ENCODE assay signal across 8 cellular contexts in the genomic region with DNA sequence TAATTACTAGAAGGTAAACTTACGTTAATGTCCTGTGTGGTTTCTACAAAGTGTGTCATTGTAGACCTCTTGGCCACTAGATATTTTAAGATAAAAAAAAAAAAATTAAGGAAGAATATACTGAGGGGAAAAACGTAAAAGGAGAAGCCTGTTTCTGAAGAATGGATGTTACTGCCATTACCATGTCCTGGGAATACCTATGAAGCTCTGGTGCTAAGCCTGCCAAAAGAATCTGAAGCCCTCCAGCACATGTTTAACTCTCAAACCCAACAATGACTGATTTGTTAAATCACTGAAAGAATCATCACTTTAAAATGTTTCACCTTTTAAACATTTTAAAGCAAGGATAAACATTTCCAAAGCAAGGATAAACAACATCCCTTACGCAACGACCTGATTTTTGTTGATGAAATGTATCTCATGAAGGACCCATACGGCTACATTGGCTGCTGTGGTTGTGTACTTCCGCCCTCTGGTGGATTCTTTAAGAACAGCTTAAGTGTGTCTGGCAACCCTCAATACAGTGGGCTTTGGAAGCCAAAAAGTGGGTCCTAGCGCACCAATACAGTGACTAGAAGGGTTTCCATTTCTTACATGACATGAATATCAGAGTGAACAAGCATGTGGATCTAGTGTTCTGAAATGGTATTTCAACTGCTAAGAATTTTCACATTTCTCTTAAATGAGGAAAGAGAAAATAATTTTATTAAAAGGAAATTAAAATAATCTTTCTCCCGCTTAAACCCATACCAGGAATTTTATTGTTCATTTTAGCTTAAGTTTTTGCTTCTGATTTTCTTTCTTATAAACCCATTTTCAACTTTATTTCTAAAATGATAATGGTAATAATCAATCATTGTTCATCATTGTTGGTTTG.
A peak's percentile ranks its signal among the peaks of the same experiment; 100 is the strongest.
DNase-seq lines count a peak whose midpoint lies in the region; ATAC-seq, FAIRE-seq and TF ChIP-seq lines count a peak whose summit lies in the region.

No MANE protein-coding gene starts in this region.

- no peaks in the 10 kb centered on the region for H3K9me3 ChIP-seq in GM23248 (ENCODE audit: low read depth)
- no peaks in the 10 kb centered on the region for H3K9me3 ChIP-seq in cardiac muscle cell (ENCODE audit: low read depth)

- FAIRE-seq in RCC 7860 (lab: Jason Lieb, UNC): peak; percentile 8

- peaks cover 10% of the 10 kb centered on the region; the same call in 1 of the 2 replicates for H3F3A ChIP-seq in GM23248 (ENCODE audit: insufficient read depth)

- in situ Hi-C loops in GM23248 (cut with MboI): loop anchor here (25.0 kb wide), 1 partner anchor 453 kb away; no protein-coding TSS in a partner anchor

- no peaks in the 10 kb centered on the region for H3K4me1 Mint-ChIP-seq in activated naive CD8-positive, alpha-beta T cell treated with anti-CD3 and anti-CD28 coated beads, Interleukin-2, amount 10 ng/mL, durations not matched to agents 7 days and 5 days

- no peaks in the 10 kb centered on the region for H3K27me3 Mint-ChIP-seq in activated naive CD8-positive, alpha-beta T cell treated with anti-CD3 and anti-CD28 coated beads, Interleukin-2, amount 10 ng/mL, durations not matched to agents 7 days and 5 days

- H3K4me2 ChIP-seq in GM23248 (ENCODE audit: unreplicated experiment): no peak overlapping the region

- H3K4me3 Mint-ChIP-seq in activated naive CD8-positive, alpha-beta T cell treated with anti-CD3 and anti-CD28 coated beads, Interleukin-2, amount 10 ng/mL, durations not matched to agents 7 days and 5 days: no peak overlapping the region

- H3K9ac ChIP-seq in GM23248: no peak overlapping the region

- H3K27me3 ChIP-seq in GM23248 (replicated peaks; ENCODE audit: insufficient read depth) (no peaks in the 10 kb centered on the region), cardiac muscle cell (no peaks in the 10 kb centered on the region)

- no peak overlapping the region for H2AFZ ChIP-seq in GM23248

- no peaks in the 10 kb centered on the region; the same call in 1 of the 2 replicates for H3K79me2 ChIP-seq in GM23248 (ENCODE audit: insufficient read depth)

- no peaks in the 10 kb centered on the region for H3K4me1 ChIP-seq in GM23248 (ENCODE audit: insufficient read depth)
- H3K4me1 ChIP-seq in cardiac muscle cell (ENCODE audit: low read depth): peaks cover 18% of the 10 kb centered on the region

- H3K27ac ChIP-seq in GM23248 (no peak overlapping the region), cardiac muscle cell (no peak overlapping the region)

- no peaks in the 10 kb centered on the region for H3K9me3 Mint-ChIP-seq in activated naive CD8-positive, alpha-beta T cell treated with anti-CD3 and anti-CD28 coated beads, Interleukin-2, amount 10 ng/mL, durations not matched to agents 7 days and 5 days

- H3K27ac Mint-ChIP-seq in activated naive CD8-positive, alpha-beta T cell treated with anti-CD3 and anti-CD28 coated beads, Interleukin-2, amount 10 ng/mL, durations not matched to agents 7 days and 5 days: no peak overlapping the region

- H3K9me2 ChIP-seq in GM23248 (ENCODE audit: insufficient read depth): no peaks in the 10 kb centered on the region

- TF ChIP-seq CTCF in cardiac muscle cell (IDR thresholded peaks at IDR 0.05; ENCODE audit: low read depth, low read length): peak; percentile 79

- H3K36me3 Mint-ChIP-seq in activated naive CD8-positive, alpha-beta T cell treated with anti-CD3 and anti-CD28 coated beads, Interleukin-2, amount 10 ng/mL, durations not matched to agents 7 days and 5 days: peaks cover 1% of the 10 kb centered on the region

- POLR2A ChIA-PET in activated naive CD8-positive, alpha-beta T cell treated with anti-CD3 and anti-CD28 coated beads, Interleukin-2, amount 10 ng/mL, durations not matched to agents 7 days and 5 days (lab: Charles Lee): no interaction called here

- ATAC-seq in activated naive CD8-positive, alpha-beta T cell treated with anti-CD3 and anti-CD28 coated beads, Interleukin-2, amount 10 ng/mL, durations not matched to agents 7 days and 5 days (ENCODE audit: low read depth): peak; percentile 85

- peak; percentile 59 for DNase-seq in DMS53 (lab: John Stamatoyannopoulos, UW)
- DNase-seq in DMS53 treated with DMSO at 0.1 percent for 48 hours (lab: John Stamatoyannopoulos, UW; ENCODE audit: unreplicated experiment): no peak
- peak; percentile 90 for DNase-seq in GM23248
- peak; percentile 53 to 73 for DNase-seq in Kasumi-1 (lab: John Stamatoyannopoulos, UW)
- DNase-seq in RCC 7860 (ENCODE audit: low spot score): peak; percentile 45
- no peak for DNase-seq in activated naive CD8-positive, alpha-beta T cell treated with anti-CD3 and anti-CD28 coated beads, Interleukin-2, amount 10 ng/mL, durations not matched to agents 7 days and 5 days
- peak; percentile 77 to 87 for DNase-seq in cardiac muscle cell (ENCODE audit: low read depth in 1 of 2, low spot score in 1 of 2)
- peak; percentile 80 for DNase-seq in putamen (ENCODE audit: low spot score)

- H3K36me3 ChIP-seq in GM23248 (ENCODE audit: low read depth): peaks cover 31% of the 10 kb centered on the region; the same call in 1 of the 2 replicates
- H3K36me3 ChIP-seq in cardiac muscle cell: peaks cover 4% of the 10 kb centered on the region

- no peaks in the 10 kb centered on the region for H4K20me1 ChIP-seq in GM23248 (ENCODE audit: insufficient read depth)

- no peak overlapping the region for H3K4me3 ChIP-seq in GM23248
- no peak overlapping the region for H3K4me3 ChIP-seq in cardiac muscle cell

- 22 to 25% methylated on average over 8 of the region's 8 CpGs for WGBS in GM23248 (ENCODE audit: low coverage in 1 of 2, low lambda C conversion rate in 2 of 2, missing lambda C conversion rate in 2 of 2), 2 experiments

Comparison
In these comparisons a context has a peak if more than half of its experiments do, and no peak if none do; other contexts are left out.
1. DNase-seq: peak in DMS53 (single experiment), GM23248 (single experiment), Kasumi-1 (2 of 2), RCC 7860 (single experiment), cardiac muscle cell (2 of 2) and putamen (single experiment); none in DMS53 treated with DMSO at 0.1 percent for 48 hours (single experiment) and activated naive CD8-positive, alpha-beta T cell treated with anti-CD3 and anti-CD28 coated beads, Interleukin-2, amount 10 ng/mL, durations not matched to agents 7 days and 5 days (single experiment).